In the genomic region with DNA sequence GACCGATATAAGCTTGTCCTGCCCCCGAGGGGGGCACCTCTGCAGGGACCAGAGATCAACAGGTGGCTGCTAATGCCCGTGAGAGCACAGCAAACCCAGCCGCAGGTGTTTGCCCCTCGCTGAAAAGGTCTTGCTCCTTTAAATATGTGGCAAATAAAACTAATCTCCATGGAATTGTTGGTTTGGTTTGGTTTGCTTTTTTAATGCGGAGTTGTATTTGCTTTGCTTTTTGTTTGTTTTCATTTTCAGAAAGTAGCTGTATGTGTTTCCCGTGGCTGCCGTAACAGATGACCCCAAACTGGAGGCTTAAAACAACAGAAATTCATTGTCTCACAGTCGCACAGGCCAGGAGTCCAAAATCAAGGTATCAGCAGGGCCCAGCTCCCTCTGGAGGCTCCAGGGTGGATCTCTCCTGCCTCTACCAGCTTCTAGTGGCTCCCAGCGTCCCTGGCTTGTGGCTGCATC, we compare ENCODE assay signal across 12 cellular contexts.
DNase-seq lines count a peak whose midpoint lies in the region; ATAC-seq and TF ChIP-seq lines count a peak whose summit lies in the region.
"Had no signal": no experiment of that assay in that cellular context is flagged by ENCODE, and none has a peak within 500 bp of the region (broad histone marks: within the 10 kb centered on the region; RNA-seq: fewer than 3 reads in every experiment).

No MANE protein-coding gene starts in this region.

- no peaks in the 10 kb centered on the region for H3K36me3 ChIP-seq in BLaER1
- H3K36me3 ChIP-seq in brain microvascular endothelial cell (replicated peaks): no peaks in the 10 kb centered on the region
- H3K36me3 ChIP-seq in mucosa of descending colon (ENCODE audit: low read depth): no peaks in the 10 kb centered on the region

- ATAC-seq in mucosa of descending colon (peak; percentile 69), GM21619 (IDR thresholded peaks at IDR 0.05; ENCODE audit: unreplicated experiment) (no peak)
- ATAC-seq: activated naive CD4-positive, alpha-beta T cell treated with anti-CD3 and anti-CD28 coated beads, Interleukin-2, amount 50 U/mL, for 72 hours had no signal

- DNase-seq in HuH-7.5 (ENCODE audit: low spot score): peak; percentile 68
- DNase-seq in brain microvascular endothelial cell: no peak
- DNase-seq in mucosa of descending colon: peak in 1 of 3 donors; percentile 36
- DNase-seq in iPS-NIHi7 (ENCODE audit: extremely low spot score): no peak
- DNase-seq in activated gamma-delta T cell treated with Interleukin-2 at 50 U/mL for 16 hours: no peak
- DNase-seq in foreskin melanocyte: no peak
- DNase-seq: midbrain; SIG-M5; stimulated activated naive CD4-positive, alpha-beta T cell had no signal

- 0 out of 2 replicates have a peak, but pooled peaks cover 9% of the 10 kb centered on the region for H4K20me1 ChIP-seq in BLaER1

- intact Hi-C loops in mucosa of descending colon (cut with DNase I, micrococcal nuclease): no loop called here

- H3K4me1 ChIP-seq in BLaER1 (peaks cover 53% of the 10 kb centered on the region), mucosa of descending colon (ENCODE audit: low read depth) (peaks cover 7% of the 10 kb centered on the region)

- no peaks in the 10 kb centered on the region for H3K9me3 ChIP-seq in BLaER1
- no peaks in the 10 kb centered on the region for H3K9me3 ChIP-seq in mucosa of descending colon

- TF ChIP-seq CTCF in brain microvascular endothelial cell (IDR thresholded peaks at IDR 0.05; ENCODE audit: low read depth, low read length, missing control alignments) (peak; percentile 50), mucosa of descending colon (IDR thresholded peaks at IDR 0.05) (no peak)

- no peak overlapping the region for H3K27ac ChIP-seq in BLaER1
- no peak overlapping the region for H3K27ac ChIP-seq in brain microvascular endothelial cell

- no peaks in the 10 kb centered on the region for H3K27me3 ChIP-seq in BLaER1
- no peaks in the 10 kb centered on the region for H3K27me3 ChIP-seq in brain microvascular endothelial cell (replicated peaks)

- no peak overlapping the region for H3K4me3 ChIP-seq in BLaER1
- no peak overlapping the region for H3K4me3 ChIP-seq in brain microvascular endothelial cell (ENCODE audit: low read depth, low read length)
- H3K4me3 ChIP-seq in mucosa of descending colon: no peak overlapping the region

- peak overlapping the region; percentile 54 for H3K4me2 ChIP-seq in BLaER1

- in situ Hi-C loops in brain microvascular endothelial cell (cut with HindIII; ENCODE audit: low pct_ligation_motif_present, low sequenced_read_pairs): no loop called here

- no peak overlapping the region for H3K9ac ChIP-seq in BLaER1
